In genomic region chr6:7391244-7391643, GRCh38 we compare ENCODE assay signal across 13 cellular contexts. TPM values are rescaled to one million over a fixed set of nuclear protein-coding genes. Genes with fewer than 3 reads are reported as not detected.
A peak's percentile ranks its signal among the peaks of the same experiment; 100 is the strongest.
DNase-seq lines count a peak whose midpoint lies in the region; FAIRE-seq and TF ChIP-seq lines count a peak whose summit lies in the region.
"Had no signal": no experiment of that assay in that cellular context is flagged by ENCODE, and none has a peak within 500 bp of the region (broad histone marks: within the 10 kb centered on the region; RNA-seq: fewer than 3 reads in every experiment).

No MANE protein-coding gene starts in this region.

- H3K27me3 Mint-ChIP-seq in glutamatergic neuron (ENCODE audit: unreplicated experiment): no peaks in the 10 kb centered on the region

- H3K9me2 ChIP-seq in SU-DHL-6 (replicated peaks; ENCODE audit: insufficient read depth, low read length): no peaks in the 10 kb centered on the region

- peaks cover 13% of the 10 kb centered on the region for H3K4me1 Mint-ChIP-seq in glutamatergic neuron (ENCODE audit: low read depth, unreplicated experiment)

- H3K36me3 Mint-ChIP-seq in glutamatergic neuron (ENCODE audit: unreplicated experiment): no peaks in the 10 kb centered on the region

- peak overlapping the region; percentile 63 for H3K9ac ChIP-seq in SU-DHL-6 (ENCODE audit: low read length)

- H3K36me3 ChIP-seq in ACC112 (ENCODE audit: insufficient read depth, low read length) (peaks cover 15% of the 10 kb centered on the region), SU-DHL-6 (ENCODE audit: low read length) (peaks cover 26% of the 10 kb centered on the region), WERI-Rb-1 (peaks cover 42% of the 10 kb centered on the region)

- DNase-seq in EL (peak; percentile 23), glutamatergic neuron (no peak), NCI-H510A treated with DMSO at 0.1 percent for 48 hours (lab: John Stamatoyannopoulos, UW) (no peak), activated gamma-delta T cell (lab: John Stamatoyannopoulos, UW) (no peak), GM12891 (ENCODE audit: insufficient read length, low spot score) (no peak), WERI-Rb-1 (no peak)
- DNase-seq: aorta, DMS53, NCI-H2029 treated with DMSO at 0.1 percent for 48 hours had no signal

- no peak for FAIRE-seq in GM12891 (lab: Jason Lieb, UNC)

- TF ChIP-seq CTCF in SU-DHL-6 (IDR thresholded peaks at IDR 0.05; ENCODE audit: insufficient read depth, low read length, poor library complexity, severe bottlenecking) (no peak), glutamatergic neuron (IDR thresholded peaks at IDR 0.05; ENCODE audit: partially characterized antibody, unreplicated experiment) (no peak), WERI-Rb-1 (IDR thresholded peaks at IDR 0.05; ENCODE audit: low read depth, low read length) (no peak)

- no peak for TF ChIP-seq POLR2A in GM12891 (IDR thresholded peaks at IDR 0.05; ENCODE audit: low read depth, low read length)

- H3K4me3 ChIP-seq in ACC112 (ENCODE audit: low read depth, low read length): peak overlapping the region; percentile 91
- peak overlapping the region; percentile 60 for H3K4me3 ChIP-seq in SU-DHL-6 (ENCODE audit: insufficient read depth, low read length, poor library complexity, severe bottlenecking)
- H3K4me3 ChIP-seq in WERI-Rb-1 (ENCODE audit: low read depth, low read length): no peak overlapping the region

- peaks cover 26% of the 10 kb centered on the region for H3K4me1 ChIP-seq in ACC112 (ENCODE audit: control insufficient read depth, insufficient read depth, low read length, unreplicated experiment)

- H2AFZ ChIP-seq in ACC112 (ENCODE audit: low read length, unreplicated experiment): no peak overlapping the region
- no peak overlapping the region for H2AFZ ChIP-seq in SU-DHL-6 (ENCODE audit: low read depth, low read length, severe bottlenecking)

- peaks cover 8% of the 10 kb centered on the region for H4K20me1 ChIP-seq in SU-DHL-6 (ENCODE audit: low read depth, low read length)

- H3K27me3 ChIP-seq in ACC112 (ENCODE audit: insufficient read depth, low read length): no peaks in the 10 kb centered on the region
- no peaks in the 10 kb centered on the region for H3K27me3 ChIP-seq in SU-DHL-6 (ENCODE audit: low read length)
- no peaks in the 10 kb centered on the region for H3K27me3 ChIP-seq in WERI-Rb-1 (ENCODE audit: insufficient read depth, low read depth, severe bottlenecking)

- no peak overlapping the region for H3K27ac ChIP-seq in ACC112 (ENCODE audit: low read depth, low read length)
- no peak overlapping the region for H3K27ac ChIP-seq in SU-DHL-6 (ENCODE audit: low read depth, low read length)
- H3K27ac ChIP-seq in WERI-Rb-1: no peak overlapping the region

- peaks cover 5% of the 10 kb centered on the region; the same call in 1 of the 2 replicates for H3F3A ChIP-seq in SU-DHL-6 (ENCODE audit: insufficient read depth)

- H3K9me3 ChIP-seq in SU-DHL-6 (ENCODE audit: insufficient read depth, low read length) (no peaks in the 10 kb centered on the region), WERI-Rb-1 (ENCODE audit: severe bottlenecking) (no peaks in the 10 kb centered on the region)

- H3K4me2 ChIP-seq in SU-DHL-6 (ENCODE audit: low read depth, low read length, poor library complexity, severe bottlenecking): peak overlapping the region; percentile 67

- no peak overlapping the region for H3K27ac Mint-ChIP-seq in glutamatergic neuron (ENCODE audit: unreplicated experiment)

- peaks cover 36% of the 10 kb centered on the region for H3K79me2 ChIP-seq in ACC112 (ENCODE audit: control insufficient read depth, insufficient read depth, low read length, unreplicated experiment)
- peaks cover 47% of the 10 kb centered on the region for H3K79me2 ChIP-seq in SU-DHL-6 (ENCODE audit: insufficient read depth, low read length)

- peak overlapping the region; percentile 96 for H3K4me3 Mint-ChIP-seq in glutamatergic neuron (ENCODE audit: unreplicated experiment)

- H3K9me3 Mint-ChIP-seq in glutamatergic neuron (ENCODE audit: unreplicated experiment): no peaks in the 10 kb centered on the region

TF ChIP-seq in GM12891, 5 proteins besides CTCF, POLR2A, EP300 and RAD21:
- TF ChIP-seq TAF1 (IDR thresholded peaks at IDR 0.05; ENCODE audit: low read depth, low read length): no peak
- TF ChIP-seq POU2F2 (IDR thresholded peaks at IDR 0.05; ENCODE audit: low read depth, low read length): no peak
- TF ChIP-seq POLR2AphosphoS5 (IDR thresholded peaks at IDR 0.05; ENCODE audit: low read depth, low read length): no peak
- TF ChIP-seq PAX5 (IDR thresholded peaks at IDR 0.05; ENCODE audit: insufficient read depth, low read length, severe bottlenecking): no peak
- no peak for TF ChIP-seq SPI1 (IDR thresholded peaks at IDR 0.05; ENCODE audit: low read depth, low read length)
TF ChIP-seq in GM12891: peak in this region for 0.

RNA-seq across cellular contexts. Expression of gene RIOK1, which starts 1.6 kb away (rescaled TPM):
- 24.9 TPM for total RNA-seq in glutamatergic neuron (ENCODE audit: unreplicated experiment)
- polyA plus RNA-seq in GM12891 (2012; ENCODE audit: low read depth, missing spikeins): 18.1 TPM

RNA-seq across cellular contexts. Expression of gene CAGE1, which starts 1.7 kb away (rescaled TPM):
- not detected for total RNA-seq in glutamatergic neuron (ENCODE audit: unreplicated experiment)
- 0.05 TPM for polyA plus RNA-seq in GM12891 (2012; ENCODE audit: low read depth, missing spikeins)
- total RNA-seq: aorta; posterior vena cava; T-helper 2 cell treated with Interferon-gamma antibody and Interleukin-4, amounts not matched to agents 100 ng/mL and 5 ng/mL, for 36 hours had no signal
- polyA plus RNA-seq: aorta had no signal
